Comparison of ENCODE assay signal across 17 cellular contexts in the genomic region with DNA sequence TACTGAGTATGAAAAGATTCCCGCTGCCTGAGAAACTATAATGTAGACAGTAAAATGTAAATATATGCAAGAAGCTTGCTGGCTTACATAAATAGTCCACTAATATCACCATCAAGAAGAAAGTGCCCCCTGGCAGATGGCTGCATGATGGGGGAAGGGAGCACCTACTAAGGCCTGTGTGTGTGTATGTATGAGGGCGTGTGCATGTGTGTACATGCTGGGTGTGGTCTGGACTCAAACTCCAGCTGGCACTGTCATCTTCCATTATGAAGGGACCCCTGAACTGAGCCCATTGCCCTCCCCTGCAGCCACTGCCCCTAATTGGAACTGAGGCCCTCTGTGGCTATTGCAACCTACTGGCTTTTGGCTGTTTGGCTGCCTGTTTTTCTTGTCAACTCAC.
"Had no signal": no experiment of that assay in that cellular context is flagged by ENCODE, and none has a peak within 500 bp of the region (broad histone marks: within the 10 kb centered on the region; RNA-seq: fewer than 3 reads in every experiment).

No MANE protein-coding gene starts in this region.

- H3K9me3 Mint-ChIP-seq: activated B cell treated with CpG ODN at 0.5 μM for 24 hours; activated CD8-positive, alpha-beta T cell treated with anti-CD3 and anti-CD28 coated beads for 36 hours; activated naive CD4-positive, alpha-beta T cell treated with anti-CD3 and anti-CD28 coated beads, Interleukin-2, amount 50 U/mL, for 24 hours; central memory CD8-positive, alpha-beta T cell; mesothelial cell of epicardium had no signal

- ATAC-seq: activated CD8-positive, alpha-beta T cell treated with anti-CD3 and anti-CD28 coated beads for 36 hours had no signal

- H3K9me3 ChIP-seq: adrenal gland, esophagus squamous epithelium, transverse colon had no signal

- H3K4me3 Mint-ChIP-seq: activated B cell treated with CpG ODN at 0.5 μM for 24 hours; activated CD8-positive, alpha-beta T cell treated with anti-CD3 and anti-CD28 coated beads for 36 hours; activated naive CD4-positive, alpha-beta T cell treated with anti-CD3 and anti-CD28 coated beads, Interleukin-2, amount 50 U/mL, for 24 hours; central memory CD8-positive, alpha-beta T cell; mesothelial cell of epicardium had no signal

- H3K4me3 ChIP-seq: adrenal gland, coronary artery, esophagus squamous epithelium, lung, transverse colon had no signal

- H3K4me1 Mint-ChIP-seq: activated B cell treated with CpG ODN at 0.5 μM for 24 hours; activated naive CD4-positive, alpha-beta T cell treated with anti-CD3 and anti-CD28 coated beads, Interleukin-2, amount 50 U/mL, for 24 hours; central memory CD8-positive, alpha-beta T cell; mesothelial cell of epicardium had no signal

- H3K36me3 ChIP-seq: adrenal gland, transverse colon had no signal

- H3K27ac Mint-ChIP-seq: activated B cell treated with CpG ODN at 0.5 μM for 24 hours; activated CD8-positive, alpha-beta T cell treated with anti-CD3 and anti-CD28 coated beads for 36 hours; activated naive CD4-positive, alpha-beta T cell treated with anti-CD3 and anti-CD28 coated beads, Interleukin-2, amount 50 U/mL, for 24 hours; mesothelial cell of epicardium had no signal

- DNase-seq: activated B cell treated with CpG ODN at 0.5 μM for 24 hours; activated CD4-positive, alpha-beta T cell treated with anti-CD3 and anti-CD28 coated beads for 48 hours; activated CD8-positive, alpha-beta T cell treated with anti-CD3 and anti-CD28 coated beads for 36 hours; activated effector memory CD4-positive, alpha-beta T cell treated with anti-CD3 and anti-CD28 coated beads, Interleukin-2, amount 50 U/mL, for 16 hours; activated T-cell treated with anti-CD3 and anti-CD28 coated beads, Interleukin-2, amount 50 U/mL, for 48 hours; adrenal gland; esophagus squamous epithelium; stimulated activated CD4-positive, alpha-beta T cell treated with anti-CD3 and anti-CD28 coated beads, Interleukin-15, amount 100 ng/mL, for 24 hours; stimulated activated CD4-positive, alpha-beta T cell treated with anti-CD3 and anti-CD28 coated beads, Interleukin-4, amount 100 ng/mL, for 1 hour; stimulated activated naive CD4-positive, alpha-beta T cell treated with Interleukin-2 at 50 U/mL for 16 hours; T-helper 2 cell; transverse colon had no signal

- H3K27ac ChIP-seq: adrenal gland, coronary artery, esophagus squamous epithelium, transverse colon had no signal

- H3K27me3 ChIP-seq: adrenal gland, esophagus squamous epithelium, transverse colon had no signal

- H3K4me1 ChIP-seq: adrenal gland, esophagus squamous epithelium had no signal

- H3K27me3 Mint-ChIP-seq: activated B cell treated with CpG ODN at 0.5 μM for 24 hours; activated CD8-positive, alpha-beta T cell treated with anti-CD3 and anti-CD28 coated beads for 36 hours; activated naive CD4-positive, alpha-beta T cell treated with anti-CD3 and anti-CD28 coated beads, Interleukin-2, amount 50 U/mL, for 24 hours; central memory CD8-positive, alpha-beta T cell had no signal
